8 cellular contexts compared by ENCODE assay signal in the genomic region with DNA sequence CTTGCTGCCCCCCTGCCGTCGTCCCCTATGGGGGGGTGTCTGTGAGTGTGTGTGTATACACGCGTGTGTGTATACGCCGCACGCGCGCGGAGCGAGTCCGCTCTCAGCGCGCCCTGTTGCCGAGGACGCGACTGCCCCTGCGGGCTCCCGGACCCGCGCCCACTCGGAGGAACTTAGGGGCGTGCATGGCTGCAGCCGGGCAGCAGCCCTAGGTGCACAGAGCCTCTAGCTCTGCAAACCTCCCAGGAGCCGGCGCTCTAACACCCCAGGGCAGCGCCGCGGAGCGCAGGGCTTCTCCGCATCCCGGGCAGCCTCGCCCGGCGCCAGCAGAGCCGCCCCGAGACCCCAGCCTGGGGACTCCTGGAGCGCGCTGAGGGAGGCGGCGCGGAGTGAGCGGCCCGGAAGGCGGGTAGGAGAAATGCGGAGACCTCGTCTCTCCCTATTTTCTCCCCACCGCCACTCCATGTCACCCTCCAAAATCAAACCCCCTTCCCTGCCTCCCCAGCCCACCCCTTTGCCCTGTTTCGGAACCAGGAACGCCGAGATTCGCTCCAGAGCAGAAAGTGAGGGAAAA. TPM values are rescaled to one million over a fixed set of nuclear protein-coding genes. Genes with fewer than 3 reads are reported as not detected.
DNase-seq lines count a peak whose midpoint lies in the region; ATAC-seq and TF ChIP-seq lines count a peak whose summit lies in the region.

No MANE protein-coding gene starts in this region.

- H3K27me3 Mint-ChIP-seq in osteocyte (ENCODE audit: unreplicated experiment): no peaks in the 10 kb centered on the region

- H3K27ac Mint-ChIP-seq in osteocyte (ENCODE audit: unreplicated experiment): peak overlapping the region; percentile 84

- peak; percentile 17 for ATAC-seq in GM21723 (IDR thresholded peaks at IDR 0.05; ENCODE audit: unreplicated experiment)
- ATAC-seq in Right ventricle myocardium inferior: peak; percentile 62

- DNase-seq in Daoy (ENCODE audit: low read depth) (peak; percentile 51), NCI-H2171 (lab: John Stamatoyannopoulos, UW) (peak; percentile 24), Right ventricle myocardium inferior (ENCODE audit: missing footprints) (peak; percentile 77), osteocyte (ENCODE audit: extremely low spot score, unreplicated experiment) (no peak), SHP77 treated with DMSO at 0.1 percent for 48 hours (lab: John Stamatoyannopoulos, UW) (no peak), AG08395 (ENCODE audit: low spot score) (no peak)
- peak; percentile 55 for DNase-seq in activated naive CD4-positive, alpha-beta T cell treated with anti-CD3 and anti-CD28 coated beads, Interleukin-2, amount 50 U/mL, for 16 hours

- TF ChIP-seq CTCF in osteocyte (IDR thresholded peaks at IDR 0.05): no peak

- H3K4me1 Mint-ChIP-seq in osteocyte (ENCODE audit: unreplicated experiment): peaks cover 32% of the 10 kb centered on the region

- peak overlapping the region; percentile 93 for H3K4me3 Mint-ChIP-seq in osteocyte (ENCODE audit: unreplicated experiment)

- intact Hi-C loops in Right ventricle myocardium inferior (cut with DNase I): loop anchor here (2.0 to 5.0 kb wide), 3 partner anchors 76 to 106 kb away; no protein-coding TSS in a partner anchor

- peaks cover 12% of the 10 kb centered on the region for H3K36me3 Mint-ChIP-seq in osteocyte (ENCODE audit: unreplicated experiment)

- H3K9me3 Mint-ChIP-seq in osteocyte (ENCODE audit: unreplicated experiment): no peaks in the 10 kb centered on the region

RNA-seq across cellular contexts. Expression of a gene that starts 0.6 kb away (rescaled TPM):
- 2.3 and 5.4 TPM in 2 replicates for total RNA-seq in Daoy (2014; rRNA removed; shearing (Covaris generic))
- total RNA-seq in Right ventricle myocardium inferior (24.8 TPM), osteocyte (28.3 and 30.0 TPM in 2 replicates)

Comparison
In these comparisons a context has a peak if more than half of its experiments do, and no peak if none do; other contexts are left out.
1. DNase-seq: peak in Daoy (single experiment), NCI-H2171 (single experiment), activated naive CD4-positive, alpha-beta T cell treated with anti-CD3 and anti-CD28 coated beads, Interleukin-2, amount 50 U/mL, for 16 hours (single experiment) and Right ventricle myocardium inferior (single experiment); none in osteocyte (single experiment), SHP77 treated with DMSO at 0.1 percent for 48 hours (single experiment) and AG08395 (single experiment).